Comparison of ENCODE assay signal across 29 cellular contexts in genomic region chr19:52155596-52156359, GRCh38. TPM values are rescaled to one million over a fixed set of nuclear protein-coding genes. Genes with fewer than 3 reads are reported as not detected.
DNase-seq lines count a peak whose midpoint lies in the region; ATAC-seq, FAIRE-seq and TF ChIP-seq lines count a peak whose summit lies in the region.
"Had no signal": no experiment of that assay in that cellular context is flagged by ENCODE, and none has a peak within 500 bp of the region (broad histone marks: within the 10 kb centered on the region; RNA-seq: fewer than 3 reads in every experiment).

No MANE protein-coding gene starts in this region.

- no peaks in the 10 kb centered on the region for H3K4me1 ChIP-seq in BLaER1
- no peaks in the 10 kb centered on the region for H3K4me1 ChIP-seq in HCT116 (ENCODE audit: control insufficient read depth in 1 of 2, insufficient read depth in 2 of 2, low read length in 2 of 2)
- no peaks in the 10 kb centered on the region for H3K4me1 ChIP-seq in GM12878 (ENCODE audit: control insufficient read depth, insufficient read depth, low read length)
- H3K4me1 ChIP-seq in keratinocyte (ENCODE audit: control insufficient read depth, extremely low read depth, insufficient read depth, low read length): no peaks in the 10 kb centered on the region
- H3K4me1 ChIP-seq: SJCRH30 had no signal

- no peak overlapping the region for H3K27ac Mint-ChIP-seq in CD4-positive, alpha-beta T cell
- H3K27ac Mint-ChIP-seq: CD8-positive, alpha-beta memory T cell; GM23338 had no signal

- intact Hi-C loops in HCT116 (cut with micrococcal nuclease): no loop called here
- intact Hi-C loops in GM12878 (cut with micrococcal nuclease; ENCODE audit: unreplicated experiment): no loop called here
- intact Hi-C loops in CD4-positive, alpha-beta T cell (cut with DNase I, micrococcal nuclease): no loop called here

- H3K4me3 Mint-ChIP-seq in CD4-positive, alpha-beta T cell: no peak overlapping the region
- H3K4me3 Mint-ChIP-seq: CD8-positive, alpha-beta memory T cell; GM23338 had no signal

- POLR2A ChIA-PET in HCT116 (lab: Charles Lee): no interaction called here
- POLR2A ChIA-PET in GM12878 (lab: Charles Lee): no interaction called here
- POLR2A ChIA-PET in CD4-positive, alpha-beta T cell (lab: Charles Lee): no interaction called here

- H4K20me1 ChIP-seq in BLaER1: no peaks in the 10 kb centered on the region
- no peaks in the 10 kb centered on the region for H4K20me1 ChIP-seq in HCT116 (ENCODE audit: insufficient read depth)
- no peaks in the 10 kb centered on the region for H4K20me1 ChIP-seq in GM12878 (ENCODE audit: control insufficient read depth, insufficient read depth)
- no peaks in the 10 kb centered on the region for H4K20me1 ChIP-seq in keratinocyte (ENCODE audit: control insufficient read depth, extremely low read depth, insufficient read depth, low read length)

- H3K27me3 Mint-ChIP-seq in CD4-positive, alpha-beta T cell: no peaks in the 10 kb centered on the region

- SMC1A ChIA-PET in GM12878 (lab: Charles Lee; ENCODE audit: uncharacterized antibody, unreplicated experiment): no interaction called here

- H3K9ac ChIP-seq in BLaER1 (no peak overlapping the region), HCT116 (ENCODE audit: low read length) (no peak overlapping the region), GM12878 (ENCODE audit: control insufficient read depth, insufficient read depth, low read length) (no peak overlapping the region), keratinocyte (ENCODE audit: control insufficient read depth, extremely low read depth, insufficient read depth, low read length) (no peak overlapping the region)

- no peak overlapping the region for H3K4me2 ChIP-seq in BLaER1
- no peak overlapping the region for H3K4me2 ChIP-seq in HCT116 (ENCODE audit: low read length)
- no peak overlapping the region for H3K4me2 ChIP-seq in GM12878 (ENCODE audit: control insufficient read depth, insufficient read depth)
- H3K4me2 ChIP-seq in keratinocyte (ENCODE audit: control insufficient read depth, extremely low read depth, insufficient read depth, low read depth, low read length): no peak overlapping the region
- H3K4me2 ChIP-seq: GM23338, PC-9 had no signal

- CTCF ChIA-PET in HCT116 (lab: Charles Lee) (no interaction called here), GM12878 (lab: Yijun Ruan, JAX) (no interaction called here)
- CTCF ChIA-PET in CD4-positive, alpha-beta T cell (lab: Charles Lee): no interaction called here

- dilution Hi-C loops in keratinocyte (cut with MboI; ENCODE audit: extremely low pct_ligation_motif_present, low sequenced_read_pairs): no loop called here

- ATAC-seq in HCT116: no peak
- ATAC-seq in GM12878: no peak
- ATAC-seq in CD4-positive, alpha-beta T cell (ENCODE audit: poor library complexity): no peak
- ATAC-seq: GM23338, HepG2, Right ventricle myocardium inferior, SK-N-SH treated with all-trans-retinoic acid at 6 μM for 48 hours had no signal

- TF ChIP-seq POLR2A in HCT116 (IDR thresholded peaks at IDR 0.05; ENCODE audit: borderline replicate concordance, extremely low read depth, insufficient read depth, insufficient read length) (no peak), GM12878 (IDR thresholded peaks at IDR 0.05; ENCODE audit: low read depth, low read length) (no peak)

- H3K4me3 ChIP-seq in BLaER1: peak overlapping the region; percentile 25; the same call in 1 of the 2 replicates
- H3K4me3 ChIP-seq in HCT116 (replicated peaks in 1 of 2; ENCODE audit: low read depth in 1 of 2, low read length in 2 of 2): no peak overlapping the region
- no peak overlapping the region for H3K4me3 ChIP-seq in GM12878
- H3K4me3 ChIP-seq in keratinocyte (ENCODE audit: control insufficient read depth in 2 of 3, extremely low read depth in 1 of 3, insufficient read depth in 2 of 3, low read depth in 1 of 3, low read length in 3 of 3): no peak overlapping the region
- H3K4me3 ChIP-seq: GM23338, PC-9, SJCRH30 had no signal

- WGBS in GM12878 (ENCODE audit: insufficient coverage, insufficient replicate concordance, low lambda C conversion rate, missing lambda C conversion rate): 95% methylated on average over 15 of the region's 15 CpGs

- H2AFZ ChIP-seq in HCT116 (ENCODE audit: low read depth, low read length, poor library complexity, severe bottlenecking) (no peak overlapping the region), GM12878 (ENCODE audit: control insufficient read depth, low read depth, low read length) (no peak overlapping the region), keratinocyte (ENCODE audit: control insufficient read depth, low read length) (no peak overlapping the region)
- H2AFZ ChIP-seq: GM23338, PC-9 had no signal

- peaks cover 3% of the 10 kb centered on the region for H3K4me1 Mint-ChIP-seq in CD4-positive, alpha-beta T cell (ENCODE audit: low read depth)
- H3K4me1 Mint-ChIP-seq: GM23338 had no signal

- peaks cover 98% of the 10 kb centered on the region for H3K36me3 Mint-ChIP-seq in CD4-positive, alpha-beta T cell (ENCODE audit: low read depth)

- no peak for TF ChIP-seq CTCF in HCT116 (IDR thresholded peaks at IDR 0.05 in 2 of 3, conservative IDR thresholded peaks at IDR 0.05 in 1 of 3; ENCODE audit: borderline replicate concordance in 1 of 3, insufficient read depth in 1 of 3, low read depth in 2 of 3, low read length in 2 of 3)
- TF ChIP-seq CTCF in GM12878 (IDR thresholded peaks at IDR 0.05 in 2 of 3, conservative IDR thresholded peaks at IDR 0.05 in 1 of 3; ENCODE audit: control insufficient read depth in 2 of 3, extremely low read depth in 1 of 3, insufficient read depth in 1 of 3, low read depth in 3 of 3, low read length in 3 of 3): no peak
- TF ChIP-seq CTCF in keratinocyte (optimal IDR thresholded peaks at IDR 0.05 in 1 of 3, IDR thresholded peaks at IDR 0.05 in 1 of 3, conservative IDR thresholded peaks at IDR 0.05 in 1 of 3; ENCODE audit: extremely low read depth in 1 of 3, insufficient read depth in 2 of 3, low read length in 3 of 3): no peak
- no peak for TF ChIP-seq CTCF in CD4-positive, alpha-beta T cell (IDR thresholded peaks at IDR 0.05)

- H3K79me2 ChIP-seq in HCT116 (ENCODE audit: insufficient read depth, low read length) (no peaks in the 10 kb centered on the region), GM12878 (ENCODE audit: control insufficient read depth, insufficient read depth, low read length) (no peaks in the 10 kb centered on the region), keratinocyte (ENCODE audit: control insufficient read depth, insufficient read depth, low read length) (no peaks in the 10 kb centered on the region)

- no peak for TF ChIP-seq EP300 in GM12878 (IDR thresholded peaks at IDR 0.05; ENCODE audit: borderline replicate concordance in 1 of 2, control insufficient read depth in 1 of 2, low read depth in 2 of 2, low read length in 2 of 2)

- FAIRE-seq in GM12878 (lab: Jason Lieb, UNC) (no peak), keratinocyte (lab: Jason Lieb, UNC) (peak; percentile 51)
- FAIRE-seq: A204.1, HepG2 had no signal

- in situ Hi-C loops in GM12878 (cut with MboI): no loop called here

- H3K9me3 Mint-ChIP-seq in CD4-positive, alpha-beta T cell: peaks cover 28% of the 10 kb centered on the region

- RAD21 ChIA-PET in HCT116 (lab: Charles Lee; ENCODE audit: low non-redundant PET in 1 of 2, low total read pairs in 2 of 2, uncharacterized antibody in 2 of 2, unreplicated experiment in 2 of 2): no interaction called here
- RAD21 ChIA-PET in GM12878 (lab: Charles Lee; ENCODE audit: unreplicated experiment): no interaction called here

- no peak overlapping the region for H3K27ac ChIP-seq in BLaER1
- no peak overlapping the region for H3K27ac ChIP-seq in HCT116 (ENCODE audit: low read depth, low read length)
- no peak overlapping the region for H3K27ac ChIP-seq in GM12878 (ENCODE audit: control insufficient read depth, insufficient read depth)
- no peak overlapping the region for H3K27ac ChIP-seq in keratinocyte (ENCODE audit: control insufficient read depth, insufficient read depth, low read length)
- no peak overlapping the region for H3K27ac ChIP-seq in CD4-positive, alpha-beta T cell (ENCODE audit: low read depth, low read length)
- H3K27ac ChIP-seq: HL-60, PC-9, SJCRH30 had no signal

- H3K9me1 ChIP-seq in keratinocyte (ENCODE audit: control insufficient read depth, extremely low read depth, insufficient read depth, low read length): no peaks in the 10 kb centered on the region

- H3K27me3 ChIP-seq in BLaER1 (no peaks in the 10 kb centered on the region), HCT116 (ENCODE audit: insufficient read depth, low read length) (no peaks in the 10 kb centered on the region), GM12878 (replicated peaks in 1 of 2; ENCODE audit: control insufficient read depth in 2 of 2, insufficient read depth in 2 of 2, low read length in 1 of 2) (no peaks in the 10 kb centered on the region), keratinocyte (ENCODE audit: control insufficient read depth, extremely low read depth, insufficient read depth, low read length) (no peaks in the 10 kb centered on the region)
- H3K27me3 ChIP-seq in CD4-positive, alpha-beta T cell (ENCODE audit: control insufficient read depth, insufficient read depth, low read length): no peaks in the 10 kb centered on the region
- H3K27me3 ChIP-seq: SJCRH30 had no signal

- H3K9me2 ChIP-seq in HCT116 (ENCODE audit: insufficient read depth): no peaks in the 10 kb centered on the region

- no peak for TF ChIP-seq RAD21 in HCT116 (IDR thresholded peaks at IDR 0.05; ENCODE audit: low read depth)
- TF ChIP-seq RAD21 in GM12878 (IDR thresholded peaks at IDR 0.05; ENCODE audit: insufficient read depth, low read depth, low read length): no peak

- BruUV-seq in HCT116 (replicated peaks; lab: Mats Ljungman, UMichigan) (no TSS peak), GM12878 (replicated peaks; lab: Mats Ljungman, UMichigan) (no TSS peak)

- peaks cover 100% of the 10 kb centered on the region for H3K9me3 ChIP-seq in BLaER1
- peaks cover 12 to 37% of the 10 kb centered on the region in 2 experiments; a peak in 2 of 4 replicates for H3K9me3 ChIP-seq in HCT116 (ENCODE audit: control insufficient read depth in 1 of 2, insufficient read depth in 1 of 2, low read depth in 1 of 2, low read length in 2 of 2)
- H3K9me3 ChIP-seq in GM12878 (replicated peaks; ENCODE audit: control insufficient read depth, insufficient read depth, low read length): peaks cover 39% of the 10 kb centered on the region
- H3K9me3 ChIP-seq in keratinocyte (ENCODE audit: control insufficient read depth, low read depth, low read length): peaks cover 36% of the 10 kb centered on the region
- H3K9me3 ChIP-seq in CD4-positive, alpha-beta T cell (ENCODE audit: control insufficient read depth, low read length): peaks cover 98% of the 10 kb centered on the region

- DNase-seq in HCT116 (ENCODE audit: low read depth, low spot score) (no peak), GM12878 (ENCODE audit: low read depth, low spot score) (no peak), keratinocyte (ENCODE audit: low read depth, low spot score) (no peak), NOMO-1 treated with DMSO at 0.1 percent for 48 hours (lab: John Stamatoyannopoulos, UW; ENCODE audit: unreplicated experiment) (no peak), cerebellum (ENCODE audit: low spot score) (no peak)
- DNase-seq in CD4-positive, alpha-beta T cell: no peak
- DNase-seq: C1 segment of cervical spinal cord; Calu3; CD8-positive, alpha-beta memory T cell; HCEC 1CT; Kasumi-1; MV-4-11; NCI-H1105 treated with DMSO at 0.1 percent for 48 hours; NCI-H146; NCI-H1930; NCI-H2107; NCI-H446 treated with DMSO at 0.1 percent for 48 hours; NCI-H526; NCI-H82; NK-92 treated with Interleukin-12 subunit alpha and Interleukin-12 subunit beta, amount 100 ng/mL, for 24 hours; PC-9; SJCRH30 had no signal

- H3K36me3 ChIP-seq in BLaER1: peaks cover 97% of the 10 kb centered on the region
- no peaks in the 10 kb centered on the region for H3K36me3 ChIP-seq in HCT116 (ENCODE audit: control insufficient read depth in 1 of 2, insufficient read depth in 2 of 2, low read length in 2 of 2)
- H3K36me3 ChIP-seq in GM12878 (ENCODE audit: control insufficient read depth in 2 of 2, insufficient read depth in 2 of 2, low read length in 1 of 2): peaks cover 0 to 7% of the 10 kb centered on the region in 2 experiments; a peak in 1 of 4 replicates
- H3K36me3 ChIP-seq in keratinocyte (ENCODE audit: control insufficient read depth in 2 of 2, extremely low read depth in 1 of 2, insufficient read depth in 2 of 2, low read length in 2 of 2): peaks cover 7 to 8% of the 10 kb centered on the region in 2 experiments

RNA-seq across cellular contexts. Expression of gene ZNF836, which starts 15.6 kb away (rescaled TPM):
- total RNA-seq in HCT116 (2021; ENCODE audit: unreplicated experiment): not detected
- polyA plus RNA-seq in HCT116 (2012): not detected in 2 replicates
- total RNA-seq in GM12878 (2013; cell fraction: nucleolus; rRNA removed): 26.4 and 31.2 TPM in 2 replicates
- 5.3 and 7.8 TPM in 2 replicates for total RNA-seq in GM12878 (2014; rRNA removed)
- 6.7 and 8.3 TPM in 2 replicates for total RNA-seq in GM12878 (2014; rRNA removed; fragmentation: Illumina TruSeq; extraction: Trizol)
- 9.1 and 9.9 TPM in 2 replicates for total RNA-seq in GM12878 (2021)
- 5.1 TPM for polyA plus RNA-seq in GM12878 (2011; ENCODE audit: low read depth)
- polyA plus RNA-seq in GM12878 (2011; rRNA removed): 5.0 and 6.2 TPM in 2 replicates
- 4.2 and 4.4 TPM in 2 replicates for polyA plus RNA-seq in GM12878 (2011; cell fraction: cytosol; rRNA removed)
- 16.3 and 16.6 TPM in 2 replicates for polyA plus RNA-seq in GM12878 (2011; cell fraction: nucleus; rRNA removed)
- 9.0 and 10.6 TPM in 2 replicates for polyA plus RNA-seq in GM12878 (2012)
- polyA plus RNA-seq in GM12878 (2014; fragmentation: Illumina TruSeq; extraction: Trizol): 8.2 and 9.3 TPM in 2 replicates
- polyA plus RNA-seq in GM12878 (2014; fragmentation: Nextera tagmentation; extraction: Ambion mirVana): 1 to 10 TPM; 5.8 to 9.2 TPM
- polyA plus RNA-seq in GM12878 (2014; rRNA removed): 4.5 and 6.6 TPM in 2 replicates
- 1 to 10 TPM; 4.8 to 6.6 TPM for polyA plus RNA-seq in GM12878 (2016; fragmentation: Nextera tagmentation; extraction: Ambion mirVana)
- 6.8 and 8.3 TPM in 2 replicates for polyA minus RNA-seq in GM12878 (2011; rRNA and poly(A)+ RNA removed)
- 2.7 and 3.1 TPM in 2 replicates for polyA minus RNA-seq in GM12878 (2011; cell fraction: cytosol; rRNA and poly(A)+ RNA removed)
- polyA minus RNA-seq in GM12878 (2011; cell fraction: nucleus; rRNA and poly(A)+ RNA removed): 5.6 and 7.9 TPM in 2 replicates
- polyA plus RNA-seq in keratinocyte: 3.3 to 5.0 TPM (median 3.8 TPM) in 3 replicates
- polyA plus RNA-seq in keratinocyte (2011; ENCODE audit: low read depth): 2.8 TPM
- polyA plus RNA-seq in keratinocyte (2011; cell fraction: cytosol; rRNA removed): 3.3 and 4.4 TPM in 2 replicates
- polyA plus RNA-seq in keratinocyte (2011; cell fraction: nucleus; rRNA removed): 7.9 and 9.8 TPM in 2 replicates
- 7.0 and 13.3 TPM in 2 replicates for polyA plus RNA-seq in keratinocyte (2012; ENCODE audit: low replicate concordance)
- polyA minus RNA-seq in keratinocyte: 5.6 to 11.5 TPM (median 6.5 TPM) in 3 replicates
- 1.9 TPM for polyA minus RNA-seq in keratinocyte (2011; cell fraction: cytosol; rRNA and poly(A)+ RNA removed)
- 5.8 and 10.9 TPM in 2 replicates for polyA minus RNA-seq in keratinocyte (2011; cell fraction: nucleus; rRNA and poly(A)+ RNA removed)
- total RNA-seq in CD4-positive, alpha-beta T cell: 10 to 100 TPM; 24.1 to 26.2 TPM
- 29.0 TPM for total RNA-seq in cerebellum

RNA-seq across cellular contexts. Expression of gene ZNF616, which starts 16.0 kb away (rescaled TPM):
- total RNA-seq in HCT116 (2021; ENCODE audit: unreplicated experiment) (9.7 TPM), GM12878 (2014; rRNA removed) (2.5 and 3.1 TPM in 2 replicates), GM12878 (2014; rRNA removed; fragmentation: Illumina TruSeq; extraction: Trizol) (4.9 and 5.3 TPM in 2 replicates), GM12878 (2021) (3.3 and 4.5 TPM in 2 replicates), cerebellum (27.1 TPM)
- polyA plus RNA-seq in HCT116 (2012): 3.5 and 5.2 TPM in 2 replicates
- total RNA-seq in GM12878 (2013; cell fraction: nucleolus; rRNA removed): 22.2 and 24.4 TPM in 2 replicates
- 2.7 TPM for polyA plus RNA-seq in GM12878 (2011; ENCODE audit: low read depth)
- polyA plus RNA-seq in GM12878 (2011; rRNA removed) (5.9 and 7.1 TPM in 2 replicates), GM12878 (2014; fragmentation: Illumina TruSeq; extraction: Trizol) (4.3 and 6.1 TPM in 2 replicates), GM12878 (2014; fragmentation: Nextera tagmentation; extraction: Ambion mirVana) (1 to 10 TPM; 1.1 to 1.4 TPM), GM12878 (2014; rRNA removed) (2.0 and 2.2 TPM in 2 replicates), GM12878 (2016; fragmentation: Nextera tagmentation; extraction: Ambion mirVana) (1 to 10 TPM; 5.0 to 5.7 TPM), keratinocyte (5.6 to 7.6 TPM (median 6.6 TPM) in 3 replicates)
- polyA plus RNA-seq in GM12878 (2011; cell fraction: cytosol; rRNA removed): 2.3 and 3.1 TPM in 2 replicates
- 5.2 and 5.7 TPM in 2 replicates for polyA plus RNA-seq in GM12878 (2011; cell fraction: nucleus; rRNA removed)
- 1.3 and 3.6 TPM in 2 replicates for polyA plus RNA-seq in GM12878 (2012)
- polyA minus RNA-seq in GM12878 (2011; rRNA and poly(A)+ RNA removed): 5.5 and 11.4 TPM in 2 replicates
- 3.6 and 4.8 TPM in 2 replicates for polyA minus RNA-seq in GM12878 (2011; cell fraction: cytosol; rRNA and poly(A)+ RNA removed)
- 5.0 and 6.0 TPM in 2 replicates for polyA minus RNA-seq in GM12878 (2011; cell fraction: nucleus; rRNA and poly(A)+ RNA removed)
- polyA plus RNA-seq in keratinocyte (2011; ENCODE audit: low read depth): 9.5 TPM
- 2.6 and 6.1 TPM in 2 replicates for polyA plus RNA-seq in keratinocyte (2011; cell fraction: cytosol; rRNA removed)
- 8.2 and 13.2 TPM in 2 replicates for polyA plus RNA-seq in keratinocyte (2011; cell fraction: nucleus; rRNA removed)
- 7.7 and 10.4 TPM in 2 replicates for polyA plus RNA-seq in keratinocyte (2012; ENCODE audit: low replicate concordance)
- 4.7 to 17.7 TPM (median 9.6 TPM) in 3 replicates for polyA minus RNA-seq in keratinocyte
- polyA minus RNA-seq in keratinocyte (2011; cell fraction: cytosol; rRNA and poly(A)+ RNA removed): 5.4 TPM
- polyA minus RNA-seq in keratinocyte (2011; cell fraction: nucleus; rRNA and poly(A)+ RNA removed): 8.2 and 18.3 TPM in 2 replicates
- total RNA-seq in CD4-positive, alpha-beta T cell: 1 to 10 TPM in 1 of 2 experiments, under 1 TPM in 1; 0.99 to 1.5 TPM

RNA-seq across cellular contexts. Expression of gene PPP2R1A, which starts 34.1 kb away (rescaled TPM):
- total RNA-seq in HCT116 (2021; ENCODE audit: unreplicated experiment) (266 TPM), GM12878 (2014; rRNA removed) (125 and 131 TPM in 2 replicates), GM12878 (2014; rRNA removed; fragmentation: Illumina TruSeq; extraction: Trizol) (83.4 and 83.7 TPM in 2 replicates), GM12878 (2021) (274 and 275 TPM in 2 replicates), cerebellum (127 TPM)
- polyA plus RNA-seq in HCT116 (2012): 254 and 296 TPM in 2 replicates
- 116 and 117 TPM in 2 replicates for total RNA-seq in GM12878 (2013; cell fraction: nucleolus; rRNA removed)
- 84.3 TPM for polyA plus RNA-seq in GM12878 (2011; ENCODE audit: low read depth)
- polyA plus RNA-seq in GM12878 (2011; rRNA removed) (60.7 and 149 TPM in 2 replicates), GM12878 (2014; fragmentation: Illumina TruSeq; extraction: Trizol) (124 and 178 TPM in 2 replicates), GM12878 (2014; fragmentation: Nextera tagmentation; extraction: Ambion mirVana) (10 to 100 TPM; 16.0 to 29.2 TPM), GM12878 (2014; rRNA removed) (110 and 145 TPM in 2 replicates), GM12878 (2016; fragmentation: Nextera tagmentation; extraction: Ambion mirVana) (100 to 1,000 TPM; 310 to 359 TPM), keratinocyte (130 to 187 TPM (median 179 TPM) in 3 replicates)
- 186 and 207 TPM in 2 replicates for polyA plus RNA-seq in GM12878 (2011; cell fraction: cytosol; rRNA removed)
- 184 and 241 TPM in 2 replicates for polyA plus RNA-seq in GM12878 (2011; cell fraction: nucleus; rRNA removed)
- 180 and 183 TPM in 2 replicates for polyA plus RNA-seq in GM12878 (2012)
- polyA minus RNA-seq in GM12878 (2011; rRNA and poly(A)+ RNA removed): 245 and 263 TPM in 2 replicates
- polyA minus RNA-seq in GM12878 (2011; cell fraction: cytosol; rRNA and poly(A)+ RNA removed): 134 and 168 TPM in 2 replicates
- polyA minus RNA-seq in GM12878 (2011; cell fraction: nucleus; rRNA and poly(A)+ RNA removed): 86.2 and 145 TPM in 2 replicates
- polyA plus RNA-seq in keratinocyte (2011; ENCODE audit: low read depth): 55.5 TPM
- polyA plus RNA-seq in keratinocyte (2011; cell fraction: cytosol; rRNA removed): 165 and 249 TPM in 2 replicates
- polyA plus RNA-seq in keratinocyte (2011; cell fraction: nucleus; rRNA removed): 149 and 202 TPM in 2 replicates
- polyA plus RNA-seq in keratinocyte (2012; ENCODE audit: low replicate concordance): 236 and 289 TPM in 2 replicates
- polyA minus RNA-seq in keratinocyte: 329 to 421 TPM (median 419 TPM) in 3 replicates
- polyA minus RNA-seq in keratinocyte (2011; cell fraction: cytosol; rRNA and poly(A)+ RNA removed): 375 TPM
- polyA minus RNA-seq in keratinocyte (2011; cell fraction: nucleus; rRNA and poly(A)+ RNA removed): 123 and 191 TPM in 2 replicates
- total RNA-seq in CD4-positive, alpha-beta T cell: 100 to 1,000 TPM; 151 to 157 TPM
